In genomic region chr20:25057234-25058050, GRCh38 we compare ENCODE assay signal across 8 cellular contexts. TPM values are rescaled to one million over a fixed set of nuclear protein-coding genes. Genes with fewer than 3 reads are reported as not detected.
DNase-seq lines count a peak whose midpoint lies in the region; ATAC-seq and TF ChIP-seq lines count a peak whose summit lies in the region.

No MANE protein-coding gene starts in this region.

- H3K36me3 ChIP-seq in PC-3 (ENCODE audit: low read depth, low read length): no peaks in the 10 kb centered on the region
- H3K36me3 ChIP-seq in neuron (ENCODE audit: insufficient read depth, low read length): no peaks in the 10 kb centered on the region

- CTCF ChIA-PET in PC-3 (lab: Charles Lee): no interaction called here

- H3K27me3 ChIP-seq in PC-3 (ENCODE audit: low read length): peaks cover 13% of the 10 kb centered on the region
- H3K27me3 ChIP-seq in neuron (ENCODE audit: insufficient read depth, low read length): peaks cover 71% of the 10 kb centered on the region

- H3K9me3 ChIP-seq in PC-3 (ENCODE audit: low read length) (no peaks in the 10 kb centered on the region), neuron (ENCODE audit: low read length) (no peaks in the 10 kb centered on the region)

- ATAC-seq in GM18909 (IDR thresholded peaks at IDR 0.05; ENCODE audit: poor library complexity, unreplicated experiment): peak; percentile 33
- ATAC-seq in HG03159 (IDR thresholded peaks at IDR 0.05; ENCODE audit: unreplicated experiment): peak; percentile 36
- peak; percentile 66 for ATAC-seq in PC-3

- no TSS peak for BruUV-seq in PC-3 (replicated peaks; lab: Mats Ljungman, UMichigan)

- peak overlapping the region; percentile 43 for H3K9ac ChIP-seq in PC-3 (ENCODE audit: low read length)

- POLR2A ChIA-PET in PC-3 (lab: Charles Lee; ENCODE audit: unreplicated experiment): no interaction called here

- H3K4me3 ChIP-seq in PC-3 (ENCODE audit: low read length) (peak overlapping the region; percentile 86), fibroblast of pulmonary artery (replicated peaks; ENCODE audit: low read depth, low read length) (peak overlapping the region; percentile 68), neuron (ENCODE audit: low read length) (peak overlapping the region; percentile 46)

- H3K9me2 ChIP-seq in PC-3 (replicated peaks; ENCODE audit: low read length): no peaks in the 10 kb centered on the region

- intact Hi-C loops in PC-3 (cut with micrococcal nuclease): loop anchor here (2.0 kb wide), 1 partner anchor 65 kb away; the partner anchor contains the start of gene APMAP

- H3K27ac ChIP-seq in PC-3 (ENCODE audit: low read length) (no peak overlapping the region), substantia nigra (ENCODE audit: low read depth, low read length, poor library complexity, severe bottlenecking) (peak overlapping the region; percentile 92)

- no peaks in the 10 kb centered on the region for H3K79me2 ChIP-seq in PC-3 (ENCODE audit: low read length)

- H4K20me1 ChIP-seq in PC-3 (ENCODE audit: low read length): no peaks in the 10 kb centered on the region

- H3F3A ChIP-seq in PC-3 (ENCODE audit: low read length, unreplicated experiment): no peaks in the 10 kb centered on the region

- H3K4me2 ChIP-seq in PC-3 (ENCODE audit: low read length): peak overlapping the region; percentile 93

- DNase-seq in AG20443 (ENCODE audit: low spot score): peak; percentile 77
- DNase-seq in PC-3: peak; percentile 56
- peak; percentile 50 to 70 for DNase-seq in activated T-helper 1 cell treated with anti-CD3 and anti-CD28 coated beads, Interleukin-2, amount 50 U/mL, for 16 hours (ENCODE audit: low read depth in 1 of 2, low spot score in 1 of 2)
- DNase-seq in fibroblast of pulmonary artery (ENCODE audit: low read depth): peak; percentile 40
- DNase-seq in substantia nigra (lab: John Stamatoyannopoulos, UW): peak in 44 of 49 donors; percentile 41 to 86 (median 72)

- TF ChIP-seq CTCF in PC-3 (conservative IDR thresholded peaks at IDR 0.05; ENCODE audit: low read depth, low read length) (no peak), fibroblast of pulmonary artery (IDR thresholded peaks at IDR 0.05; ENCODE audit: low read length, missing control alignments) (no peak)

- H2AFZ ChIP-seq in PC-3 (ENCODE audit: low read length): peak overlapping the region; percentile 93
- peak overlapping the region; percentile 31 for H2AFZ ChIP-seq in neuron (ENCODE audit: low read depth, low read length)

- H3K4me1 ChIP-seq in PC-3 (ENCODE audit: insufficient read depth, low read length) (peaks cover 26% of the 10 kb centered on the region), neuron (ENCODE audit: insufficient read depth, low read length) (peaks cover 22% of the 10 kb centered on the region)

RNA-seq across cellular contexts. Expression of gene ACSS1, which starts 0.5 kb away (rescaled TPM):
- 2.3 and 2.4 TPM in 2 replicates for total RNA-seq in PC-3 (2014; rRNA removed)

RNA-seq across cellular contexts. Expression of gene VSX1, which starts 24.5 kb away (rescaled TPM):
- not detected in 2 replicates for total RNA-seq in PC-3 (2014; rRNA removed)
